38 cellular contexts compared by ENCODE assay signal in genomic region chr12:11437966-11438365, GRCh38. TPM values are rescaled to one million over a fixed set of nuclear protein-coding genes. Genes with fewer than 3 reads are reported as not detected.
"Had no signal": no experiment of that assay in that cellular context is flagged by ENCODE, and none has a peak within 500 bp of the region (broad histone marks: within the 10 kb centered on the region; RNA-seq: fewer than 3 reads in every experiment).

No MANE protein-coding gene starts in this region.

- DNase-seq: activated B cell treated with CpG ODN at 0.5 μM for 24 hours; activated CD4-positive, alpha-beta memory T cell treated with anti-CD3 and anti-CD28 coated beads for 36 hours; activated CD4-positive, alpha-beta T cell treated with anti-CD3 and anti-CD28 coated beads for 4 hours; activated CD4-positive, alpha-beta T cell treated with anti-CD3 and anti-CD28 coated beads, Interleukin-2, amount 10 ng/mL, durations not matched to agents 24 days and 14 days; activated CD4-positive, alpha-beta T cell treated with anti-CD3 and anti-CD28 coated beads, Interleukin-2, amount 50 U/mL, for 1 hour; activated CD4-positive, alpha-beta T cell treated with anti-CD3 and anti-CD28 coated beads, Interleukin-2, amount 50 U/mL, for 4 hours; activated CD4-positive, CD25-positive, alpha-beta regulatory T cell treated with anti-CD3 and anti-CD28 coated beads, Interleukin-2, amount 50 U/mL, for 72 hours; activated CD8-positive, alpha-beta memory T cell treated with anti-CD3 and anti-CD28 coated beads, Interleukin-2, amount 50 U/mL, for 4 hours; activated CD8-positive, alpha-beta T cell treated with anti-CD3 and anti-CD28 coated beads for 36 hours; activated effector memory CD4-positive, alpha-beta T cell treated with anti-CD3 and anti-CD28 coated beads, Interleukin-2, amount 50 U/mL, for 16 hours; activated gamma-delta T cell treated with Interleukin-2 at 50 U/mL for 16 hours; activated naive CD4-positive, alpha-beta T cell; activated naive CD4-positive, alpha-beta T cell treated with anti-CD3 and anti-CD28 coated beads for 36 hours; activated naive CD4-positive, alpha-beta T cell treated with anti-CD3 and anti-CD28 coated beads, Interleukin-2, amount 50 U/mL, for 16 hours; activated naive CD8-positive, alpha-beta T cell treated with anti-CD3 and anti-CD28 coated beads for 36 hours; activated T-cell treated with anti-CD3 and anti-CD28 coated beads for 4 hours; activated T-cell treated with anti-CD3 and anti-CD28 coated beads, Interleukin-2, amount 50 U/mL, for 1 hour; activated T-cell treated with anti-CD3 and anti-CD28 coated beads, Interleukin-2, amount 50 U/mL, for 4 hours; activated T-cell treated with anti-CD3 and anti-CD28 coated beads, Interleukin-2, amount 50 U/mL, for 72 hours; adrenal gland; amniotic stem cell; cerebellar nuclear complex; SW 1271; T-helper 1 cell; T-helper 2 cell; T-helper 9 cell; WERI-Rb-1 had no signal

- H3K4me3 Mint-ChIP-seq: activated B cell treated with CpG ODN at 0.5 μM for 24 hours; activated CD4-positive, alpha-beta memory T cell treated with anti-CD3 and anti-CD28 coated beads for 36 hours; activated CD4-positive, alpha-beta T cell treated with anti-CD3 and anti-CD28 coated beads, Interleukin-2, amount 10 ng/mL, durations not matched to agents 24 days and 14 days; activated CD8-positive, alpha-beta T cell treated with anti-CD3 and anti-CD28 coated beads for 36 hours; activated naive CD4-positive, alpha-beta T cell treated with anti-CD3 and anti-CD28 coated beads for 36 hours; activated naive CD8-positive, alpha-beta T cell treated with anti-CD3 and anti-CD28 coated beads for 36 hours; activated T-cell treated with anti-CD3 and anti-CD28 coated beads, Interleukin-2, amount 50 U/mL, for 4 hours; activated T-cell treated with anti-CD3 and anti-CD28 coated beads, Interleukin-2, amount 50 U/mL, for 72 hours; activated T-helper 1 cell treated with anti-CD3 and anti-CD28 coated beads, Interleukin-12 subunit alpha, Interleukin-12 subunit beta, Interleukin-2, Interleukin-4 antibody, amounts not matched to agents 30 ng/mL and 10 ng/mL and 1 ng/mL, durations not matched to agents 14 hours and 24 hours and 36 hours; activated T-helper 17 cell treated with anti-CD3 and anti-CD28 coated beads, Interleukin-2, amount 50 U/mL, for 72 hours; brain; central memory CD8-positive, alpha-beta T cell; T-helper 1 cell treated with Interleukin-12 subunit alpha and Interleukin-12 subunit beta and Interleukin-4 antibody, amounts not matched to agents 30 μg/mL and 1 μg/mL, for 36 hours; T-helper 2 cell treated with Interferon-gamma antibody and Interleukin-4, amounts not matched to agents 5 μg/mL and 100 μg/mL, for 36 hours had no signal

- H3K36me3 Mint-ChIP-seq: activated CD4-positive, alpha-beta memory T cell treated with anti-CD3 and anti-CD28 coated beads for 36 hours; activated naive CD4-positive, alpha-beta T cell treated with anti-CD3 and anti-CD28 coated beads, Interleukin-2, amount 50 U/mL, for 72 hours; activated naive CD8-positive, alpha-beta T cell treated with anti-CD3 and anti-CD28 coated beads for 36 hours; brain had no signal

- H3K27ac ChIP-seq: adrenal gland, ascending aorta, WERI-Rb-1 had no signal

- ATAC-seq: activated CD8-positive, alpha-beta T cell treated with anti-CD3 and anti-CD28 coated beads for 36 hours; activated naive CD4-positive, alpha-beta T cell treated with anti-CD3 and anti-CD28 coated beads, Interleukin-2, amount 50 U/mL, for 72 hours; activated T-cell treated with anti-CD3 and anti-CD28 coated beads, Interleukin-2, amount 50 U/mL, for 4 hours; activated T-cell treated with anti-CD3 and anti-CD28 coated beads, Interleukin-2, amount 50 U/mL, for 72 hours; activated T-helper 17 cell treated with anti-CD3 and anti-CD28 coated beads, Interleukin-2, amount 50 U/mL, for 72 hours had no signal

- H3K4me1 Mint-ChIP-seq: activated B cell treated with CpG ODN at 0.5 μM for 24 hours; activated CD4-positive, alpha-beta T cell treated with anti-CD3 and anti-CD28 coated beads, Interleukin-2, amount 10 ng/mL, durations not matched to agents 24 days and 14 days; activated naive CD8-positive, alpha-beta T cell treated with anti-CD3 and anti-CD28 coated beads for 36 hours; activated T-helper 17 cell treated with anti-CD3 and anti-CD28 coated beads, Interleukin-2, amount 50 U/mL, for 72 hours; brain; central memory CD8-positive, alpha-beta T cell had no signal

- H3K9me3 Mint-ChIP-seq: activated CD4-positive, alpha-beta memory T cell treated with anti-CD3 and anti-CD28 coated beads for 36 hours; activated CD4-positive, alpha-beta T cell treated with anti-CD3 and anti-CD28 coated beads, Interleukin-2, amount 10 ng/mL, durations not matched to agents 24 days and 14 days; activated CD8-positive, alpha-beta T cell treated with anti-CD3 and anti-CD28 coated beads for 36 hours; activated naive CD4-positive, alpha-beta T cell treated with anti-CD3 and anti-CD28 coated beads for 36 hours; activated naive CD4-positive, alpha-beta T cell treated with anti-CD3 and anti-CD28 coated beads, Interleukin-2, amount 50 U/mL, for 72 hours; activated T-cell treated with anti-CD3 and anti-CD28 coated beads, Interleukin-2, amount 50 U/mL, for 4 hours; activated T-helper 1 cell treated with anti-CD3 and anti-CD28 coated beads, Interleukin-12 subunit alpha, Interleukin-12 subunit beta, Interleukin-2, Interleukin-4 antibody, amounts not matched to agents 30 ng/mL and 10 ng/mL and 1 ng/mL, durations not matched to agents 14 hours and 24 hours and 36 hours; activated T-helper 17 cell treated with anti-CD3 and anti-CD28 coated beads, Interleukin-2, amount 50 U/mL, for 72 hours; brain; central memory CD8-positive, alpha-beta T cell; T-helper 1 cell treated with Interleukin-12 subunit alpha and Interleukin-12 subunit beta and Interleukin-4 antibody, amounts not matched to agents 30 μg/mL and 1 μg/mL, for 36 hours; T-helper 2 cell treated with Interferon-gamma antibody and Interleukin-4, amounts not matched to agents 5 μg/mL and 100 μg/mL, for 36 hours had no signal

- H3K27ac Mint-ChIP-seq: activated B cell treated with CpG ODN at 0.5 μM for 24 hours; activated CD4-positive, alpha-beta memory T cell treated with anti-CD3 and anti-CD28 coated beads for 36 hours; activated CD4-positive, alpha-beta T cell treated with anti-CD3 and anti-CD28 coated beads, Interleukin-2, amount 10 ng/mL, durations not matched to agents 24 days and 14 days; activated CD8-positive, alpha-beta T cell treated with anti-CD3 and anti-CD28 coated beads for 36 hours; activated naive CD4-positive, alpha-beta T cell treated with anti-CD3 and anti-CD28 coated beads for 36 hours; activated naive CD4-positive, alpha-beta T cell treated with anti-CD3 and anti-CD28 coated beads, Interleukin-2, amount 50 U/mL, for 72 hours; activated naive CD8-positive, alpha-beta T cell treated with anti-CD3 and anti-CD28 coated beads for 36 hours; activated T-cell treated with anti-CD3 and anti-CD28 coated beads, Interleukin-2, amount 50 U/mL, for 72 hours; activated T-helper 1 cell treated with anti-CD3 and anti-CD28 coated beads, Interleukin-12 subunit alpha, Interleukin-12 subunit beta, Interleukin-2, Interleukin-4 antibody, amounts not matched to agents 30 ng/mL and 10 ng/mL and 1 ng/mL, durations not matched to agents 14 hours and 24 hours and 36 hours; activated T-helper 17 cell treated with anti-CD3 and anti-CD28 coated beads, Interleukin-2, amount 50 U/mL, for 72 hours; brain; T-helper 1 cell treated with Interleukin-12 subunit alpha and Interleukin-12 subunit beta and Interleukin-4 antibody, amounts not matched to agents 30 μg/mL and 1 μg/mL, for 36 hours; T-helper 2 cell treated with Interferon-gamma antibody and Interleukin-4, amounts not matched to agents 5 μg/mL and 100 μg/mL, for 36 hours had no signal

- H3K27me3 Mint-ChIP-seq: activated CD4-positive, alpha-beta memory T cell treated with anti-CD3 and anti-CD28 coated beads for 36 hours; activated CD4-positive, alpha-beta T cell treated with anti-CD3 and anti-CD28 coated beads, Interleukin-2, amount 10 ng/mL, durations not matched to agents 24 days and 14 days; activated CD8-positive, alpha-beta T cell treated with anti-CD3 and anti-CD28 coated beads for 36 hours; activated naive CD8-positive, alpha-beta T cell treated with anti-CD3 and anti-CD28 coated beads for 36 hours; activated T-helper 17 cell treated with anti-CD3 and anti-CD28 coated beads, Interleukin-2, amount 50 U/mL, for 72 hours; brain had no signal

RNA-seq across cellular contexts. Expression of gene PRB2, which starts 42.6 kb away (rescaled TPM):
- total RNA-seq: activated B cell treated with CpG ODN at 0.5 μM for 24 hours; activated CD4-positive, alpha-beta memory T cell treated with anti-CD3 and anti-CD28 coated beads for 36 hours; activated CD4-positive, alpha-beta T cell treated with anti-CD3 and anti-CD28 coated beads, Interleukin-2, amount 10 ng/mL, durations not matched to agents 24 days and 14 days; activated CD8-positive, alpha-beta memory T cell treated with anti-CD3 and anti-CD28 coated beads for 36 hours; activated CD8-positive, alpha-beta T cell treated with anti-CD3 and anti-CD28 coated beads for 36 hours; activated naive CD4-positive, alpha-beta T cell treated with anti-CD3 and anti-CD28 coated beads for 36 hours; activated naive CD4-positive, alpha-beta T cell treated with anti-CD3 and anti-CD28 coated beads, Interleukin-2, amount 50 U/mL, for 72 hours; activated naive CD8-positive, alpha-beta T cell treated with anti-CD3 and anti-CD28 coated beads for 36 hours; activated T-cell treated with anti-CD3 and anti-CD28 coated beads, Interleukin-2, amount 50 U/mL, for 4 hours; activated T-cell treated with anti-CD3 and anti-CD28 coated beads, Interleukin-2, amount 50 U/mL, for 72 hours; activated T-helper 1 cell treated with anti-CD3 and anti-CD28 coated beads, Interleukin-12 subunit alpha, Interleukin-12 subunit beta, Interleukin-2, Interleukin-4 antibody, amounts not matched to agents 30 ng/mL and 10 ng/mL and 1 ng/mL, durations not matched to agents 14 hours and 24 hours and 36 hours; activated T-helper 17 cell treated with anti-CD3 and anti-CD28 coated beads, Interleukin-2, amount 50 U/mL, for 72 hours; adrenal gland; ascending aorta; cardiac septum; chondrocyte had no signal
